In genomic region chr22:19176732-19177131, GRCh38 we compare ENCODE assay signal across 8 cellular contexts. TPM values are rescaled to one million over a fixed set of nuclear protein-coding genes. Genes with fewer than 3 reads are reported as not detected.
DNase-seq lines count a peak whose midpoint lies in the region; ATAC-seq and TF ChIP-seq lines count a peak whose summit lies in the region.
"Had no signal": no experiment of that assay in that cellular context is flagged by ENCODE, and none has a peak within 500 bp of the region (broad histone marks: within the 10 kb centered on the region; RNA-seq: fewer than 3 reads in every experiment).

No MANE protein-coding gene starts in this region.

- H3K9me2 ChIP-seq in DOHH2 (replicated peaks; ENCODE audit: control insufficient read depth, low read length) = no peaks in the 10 kb centered on the region
- H3K9me2 ChIP-seq in OCI-LY1 (ENCODE audit: low read depth, low read length) = no peaks in the 10 kb centered on the region

- peaks cover 29% of the 10 kb centered on the region for H3K4me1 Mint-ChIP-seq in neural crest cell

- no peaks in the 10 kb centered on the region for H3K9me3 ChIP-seq in DOHH2 (ENCODE audit: control insufficient read depth, insufficient read depth, low read length)
- H3K9me3 ChIP-seq in OCI-LY1 (ENCODE audit: low read length) = no peaks in the 10 kb centered on the region

- H4K20me1 ChIP-seq in DOHH2 (ENCODE audit: control insufficient read depth, insufficient read depth, low read depth, low read length) (peaks cover 10% of the 10 kb centered on the region; the same call in 1 of the 2 replicates), OCI-LY1 (ENCODE audit: insufficient read depth, low read length) (no peaks in the 10 kb centered on the region)

- no peaks in the 10 kb centered on the region for H3K9me3 Mint-ChIP-seq in neural crest cell

- H3K27ac ChIP-seq in DOHH2 (ENCODE audit: low read depth, low read length) = no peak overlapping the region
- peak overlapping the region; percentile 58 for H3K27ac ChIP-seq in OCI-LY1 (ENCODE audit: low read depth, low read length, poor library complexity, severe bottlenecking)
- H3K27ac ChIP-seq in coronary artery = peak overlapping the region in 1 of 2 donors; percentile 99

- peaks cover 11% of the 10 kb centered on the region for H3K27me3 Mint-ChIP-seq in neural crest cell (ENCODE audit: low read depth)

- peak overlapping the region; percentile 87 for H3K4me3 Mint-ChIP-seq in neural crest cell

- H3K4me3 ChIP-seq in DOHH2 (ENCODE audit: low read length) (peak overlapping the region; percentile 85; the same call in 1 of the 2 replicates), OCI-LY1 (ENCODE audit: low read depth, low read length, poor library complexity, severe bottlenecking) (peak overlapping the region; percentile 82), coronary artery (peak overlapping the region; percentile 99)

- TF ChIP-seq CTCF in DOHH2 (IDR thresholded peaks at IDR 0.05; ENCODE audit: low read depth, low read length, poor library complexity, severe bottlenecking) (no peak), OCI-LY1 (IDR thresholded peaks at IDR 0.05; ENCODE audit: low read length) (no peak), coronary artery (IDR thresholded peaks at IDR 0.05) (no peak), neural crest cell (conservative IDR thresholded peaks at IDR 0.05) (no peak)

- H3K27me3 ChIP-seq in DOHH2 (ENCODE audit: control insufficient read depth, low read length) = no peaks in the 10 kb centered on the region
- no peaks in the 10 kb centered on the region for H3K27me3 ChIP-seq in OCI-LY1 (ENCODE audit: insufficient read depth, low read length)

- no peak for ATAC-seq in HG02798 (IDR thresholded peaks at IDR 0.05; ENCODE audit: poor library complexity, unreplicated experiment)

- H3K36me3 ChIP-seq in DOHH2 (ENCODE audit: control insufficient read depth, low read length) (peaks cover 54% of the 10 kb centered on the region), OCI-LY1 (ENCODE audit: insufficient read depth, low read length) (peaks cover 7% of the 10 kb centered on the region; the same call in 1 of the 2 replicates)

- DNase-seq in coronary artery (ENCODE audit: low spot score) = no peak
- no peak for DNase-seq in neural crest cell (ENCODE audit: low read depth, low spot score)
- no peak for DNase-seq in UCSD-AML1 (lab: John Stamatoyannopoulos, UW; ENCODE audit: unreplicated experiment)
- no peak for DNase-seq in stimulated activated CD4-positive, alpha-beta T cell treated with anti-CD3 and anti-CD28 coated beads, Interleukin-2, amount 100 ng/mL, for 48 hours

- peak overlapping the region; percentile 88 for H3K9ac ChIP-seq in OCI-LY1 (ENCODE audit: low read length)

- H3K4me2 ChIP-seq in DOHH2 (ENCODE audit: low read length) = peak overlapping the region; percentile 88
- peak overlapping the region; percentile 94 for H3K4me2 ChIP-seq in OCI-LY1 (ENCODE audit: low read length)

- no peaks in the 10 kb centered on the region for H3K36me3 Mint-ChIP-seq in neural crest cell (ENCODE audit: low read depth)

- peak overlapping the region; percentile 43 for H3K27ac Mint-ChIP-seq in neural crest cell (ENCODE audit: unreplicated experiment)

- peaks cover 66% of the 10 kb centered on the region for H3K79me2 ChIP-seq in DOHH2 (ENCODE audit: control insufficient read depth, low read length)
- peaks cover 12% of the 10 kb centered on the region for H3K79me2 ChIP-seq in OCI-LY1 (ENCODE audit: insufficient read depth, low read length)

- H2AFZ ChIP-seq in OCI-LY1 (ENCODE audit: low read length) = no peak overlapping the region

- H3F3A ChIP-seq in DOHH2 (ENCODE audit: control insufficient read depth, insufficient read depth) (peaks cover 8% of the 10 kb centered on the region), OCI-LY1 (ENCODE audit: insufficient read depth, low read length) (no peaks in the 10 kb centered on the region)

- H3K4me1 ChIP-seq in DOHH2 (ENCODE audit: control insufficient read depth, low read length) = peaks cover 54% of the 10 kb centered on the region
- peaks cover 64% of the 10 kb centered on the region for H3K4me1 ChIP-seq in OCI-LY1 (ENCODE audit: insufficient read depth, low read length, severe bottlenecking)

RNA-seq across cellular contexts. Expression of gene SLC25A1, which starts 1.8 kb away (rescaled TPM):
- total RNA-seq in neural crest cell = 172 and 173 TPM in 2 replicates

RNA-seq across cellular contexts. Expression of gene GSC2, which starts 26.6 kb away (rescaled TPM):
- not detected in 2 replicates for total RNA-seq in neural crest cell
- total RNA-seq: myocyte had no signal

RNA-seq across cellular contexts. Expression of gene ESS2, which starts 32.3 kb away (rescaled TPM):
- 22.7 and 23.5 TPM in 2 replicates for total RNA-seq in neural crest cell

RNA-seq across cellular contexts. Expression of gene TSSK2, which starts 45.6 kb away (rescaled TPM):
- total RNA-seq in neural crest cell = not detected in 2 replicates
- total RNA-seq: myocyte had no signal

RNA-seq across cellular contexts. Expression of gene DGCR2, which starts 54.5 kb away (rescaled TPM):
- 83.6 and 91.6 TPM in 2 replicates for total RNA-seq in neural crest cell
